15 cellular contexts compared by ENCODE assay signal in genomic region chr2:204108874-204109295, GRCh38.
DNase-seq lines count a peak whose midpoint lies in the region; ATAC-seq and TF ChIP-seq lines count a peak whose summit lies in the region.
"Had no signal": no experiment of that assay in that cellular context is flagged by ENCODE, and none has a peak within 500 bp of the region (broad histone marks: within the 10 kb centered on the region; RNA-seq: fewer than 3 reads in every experiment).

No MANE protein-coding gene starts in this region.

- H3K27ac Mint-ChIP-seq in activated CD4-positive, alpha-beta T cell treated with anti-CD3 and anti-CD28 coated beads, Interleukin-2, amount 10 ng/mL, durations not matched to agents 24 days and 14 days: peak overlapping the region; percentile 93
- peak overlapping the region; percentile 38 for H3K27ac Mint-ChIP-seq in endothelial cell (ENCODE audit: unreplicated experiment)
- H3K27ac Mint-ChIP-seq: WTC11 had no signal

- peaks cover 2% of the 10 kb centered on the region for H3K36me3 Mint-ChIP-seq in activated CD4-positive, alpha-beta T cell treated with anti-CD3 and anti-CD28 coated beads, Interleukin-2, amount 10 ng/mL, durations not matched to agents 24 days and 14 days (ENCODE audit: low read depth)
- H3K36me3 Mint-ChIP-seq in endothelial cell (ENCODE audit: low read depth, unreplicated experiment): no peaks in the 10 kb centered on the region
- H3K36me3 Mint-ChIP-seq: WTC11 had no signal

- intact Hi-C loops in activated CD4-positive, alpha-beta T cell treated with anti-CD3 and anti-CD28 coated beads, Interleukin-2, amount 10 ng/mL, durations not matched to agents 24 days and 14 days (cut with micrococcal nuclease): loop anchor here (1.0 to 10.0 kb wide), 15 partner anchors 36 to 1606 kb away; partner anchors contain the start of gene NRP2

- no peak for ATAC-seq in HG02623 (IDR thresholded peaks at IDR 0.05; ENCODE audit: unreplicated experiment)

- H3K4me1 Mint-ChIP-seq in activated CD4-positive, alpha-beta T cell treated with anti-CD3 and anti-CD28 coated beads, Interleukin-2, amount 10 ng/mL, durations not matched to agents 24 days and 14 days: peaks cover 65% of the 10 kb centered on the region
- peaks cover 40% of the 10 kb centered on the region for H3K4me1 Mint-ChIP-seq in endothelial cell (ENCODE audit: unreplicated experiment)

- peak overlapping the region; percentile 78 for H3K27ac ChIP-seq in VCaP
- H3K27ac ChIP-seq: HL-60, suprapubic skin had no signal

- H3K27me3 Mint-ChIP-seq in activated CD4-positive, alpha-beta T cell treated with anti-CD3 and anti-CD28 coated beads, Interleukin-2, amount 10 ng/mL, durations not matched to agents 24 days and 14 days: no peaks in the 10 kb centered on the region
- no peaks in the 10 kb centered on the region for H3K27me3 Mint-ChIP-seq in endothelial cell (ENCODE audit: unreplicated experiment)

- peak overlapping the region; percentile 75 for H3K4me3 Mint-ChIP-seq in activated CD4-positive, alpha-beta T cell treated with anti-CD3 and anti-CD28 coated beads, Interleukin-2, amount 10 ng/mL, durations not matched to agents 24 days and 14 days
- no peak overlapping the region for H3K4me3 Mint-ChIP-seq in endothelial cell (ENCODE audit: unreplicated experiment)
- H3K4me3 Mint-ChIP-seq: WTC11 had no signal

- TF ChIP-seq CTCF in VCaP (conservative IDR thresholded peaks at IDR 0.05): no peak
- no peak for TF ChIP-seq CTCF in endothelial cell (IDR thresholded peaks at IDR 0.05; ENCODE audit: unreplicated experiment)

- peak; percentile 80 for DNase-seq in activated CD4-positive, alpha-beta T cell treated with anti-CD3 and anti-CD28 coated beads, Interleukin-2, amount 10 ng/mL, durations not matched to agents 24 days and 14 days
- no peak for DNase-seq in activated CD4-positive, alpha-beta T cell treated with anti-CD3 and anti-CD28 coated beads for 1 hour
- DNase-seq in endothelial cell (ENCODE audit: low spot score): no peak
- peak; percentile 38 for DNase-seq in stimulated activated CD4-positive, alpha-beta T cell treated with anti-CD3 and anti-CD28 coated beads, Interleukin-4, amount 100 ng/mL, for 24 hours
- DNase-seq in T-helper 9 cell: no peak
- no peak for DNase-seq in nucleus accumbens (lab: John Stamatoyannopoulos, UW)
- DNase-seq: aorta, DMS79 treated with DMSO at 0.1 percent for 48 hours, NCI-H526 treated with DMSO at 0.1 percent for 48 hours, SIG-M5 had no signal

- H3K9me3 Mint-ChIP-seq in activated CD4-positive, alpha-beta T cell treated with anti-CD3 and anti-CD28 coated beads, Interleukin-2, amount 10 ng/mL, durations not matched to agents 24 days and 14 days: no peaks in the 10 kb centered on the region
- H3K9me3 Mint-ChIP-seq in endothelial cell (ENCODE audit: unreplicated experiment): no peaks in the 10 kb centered on the region
- H3K9me3 Mint-ChIP-seq: WTC11 had no signal

Comparison
In these comparisons a context has a peak if more than half of its experiments do, and no peak if none do; other contexts are left out.
1. DNase-seq: peak in activated CD4-positive, alpha-beta T cell treated with anti-CD3 and anti-CD28 coated beads, Interleukin-2, amount 10 ng/mL, durations not matched to agents 24 days and 14 days (single experiment) and stimulated activated CD4-positive, alpha-beta T cell treated with anti-CD3 and anti-CD28 coated beads, Interleukin-4, amount 100 ng/mL, for 24 hours (single experiment); none in activated CD4-positive, alpha-beta T cell treated with anti-CD3 and anti-CD28 coated beads for 1 hour (single experiment), endothelial cell (single experiment), T-helper 9 cell (single experiment) and nucleus accumbens (0 of 56).